In the genomic region with DNA sequence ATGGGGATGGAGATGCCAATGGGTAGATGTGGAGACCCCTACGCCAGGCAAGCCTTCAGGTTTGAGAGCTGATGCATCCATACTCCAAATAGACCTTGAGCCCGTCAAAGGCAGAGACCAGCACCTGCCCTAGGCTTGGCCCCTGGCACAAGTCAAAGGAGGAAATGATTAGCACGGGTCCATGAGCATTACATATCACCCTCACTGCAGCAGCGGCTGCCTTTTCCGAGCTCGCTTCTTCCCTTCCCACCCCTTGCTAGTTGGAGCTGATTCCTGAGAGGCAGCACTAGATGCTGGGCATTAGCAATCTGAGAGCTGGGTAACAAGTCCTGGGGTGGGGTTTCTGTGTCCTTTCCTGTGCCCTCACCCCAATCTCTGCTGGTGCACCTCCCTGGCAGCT, we compare ENCODE assay signal across 19 cellular contexts. TPM values are rescaled to one million over a fixed set of nuclear protein-coding genes. Genes with fewer than 3 reads are reported as not detected.
DNase-seq lines count a peak whose midpoint lies in the region; ATAC-seq and TF ChIP-seq lines count a peak whose summit lies in the region.
"Had no signal": no experiment of that assay in that cellular context is flagged by ENCODE, and none has a peak within 500 bp of the region (broad histone marks: within the 10 kb centered on the region; RNA-seq: fewer than 3 reads in every experiment).

No MANE protein-coding gene starts in this region.

- no peak for TF ChIP-seq EP300 in gastroesophageal sphincter (IDR thresholded peaks at IDR 0.05)
- TF ChIP-seq EP300 in tibial nerve (IDR thresholded peaks at IDR 0.05), result no peak

- no peak for TF ChIP-seq POLR2A in Peyer's patch (IDR thresholded peaks at IDR 0.05)
- TF ChIP-seq POLR2A in gastroesophageal sphincter (IDR thresholded peaks at IDR 0.05), result no peak
- no peak for TF ChIP-seq POLR2A in tibial nerve (IDR thresholded peaks at IDR 0.05)

- H3K4me1 Mint-ChIP-seq in progenitor cell of endocrine pancreas (ENCODE audit: low read depth), result peaks cover 5% of the 10 kb centered on the region
- H3K4me1 Mint-ChIP-seq: activated B cell treated with CpG ODN at 0.5 μM for 24 hours; activated naive CD8-positive, alpha-beta T cell treated with anti-CD3 and anti-CD28 coated beads, Interleukin-2, amount 50 U/mL, for 24 hours; IgD-negative memory B cell had no signal

- DNase-seq in Peyer's patch, result no peak
- DNase-seq in tibial nerve (ENCODE audit: low spot score in 2 of 2), result no peak
- no peak for DNase-seq in progenitor cell of endocrine pancreas (ENCODE audit: low spot score, unreplicated experiment)
- DNase-seq in activated CD4-positive, alpha-beta T cell treated with anti-CD3 and anti-CD28 coated beads for 48 hours, result no peak
- no peak for DNase-seq in amniotic stem cell (lab: John Stamatoyannopoulos, UW)
- DNase-seq: activated B cell treated with CpG ODN at 0.5 μM for 24 hours; activated naive CD8-positive, alpha-beta T cell treated with anti-CD3 and anti-CD28 coated beads, Interleukin-2, amount 50 U/mL, for 24 hours; Calu3; central memory CD4-positive, alpha-beta T cell; effector memory CD8-positive, alpha-beta T cell; MV-4-11; naive thymus-derived CD4-positive, alpha-beta T cell; SHP77 treated with DMSO at 0.1 percent for 48 hours; stimulated activated naive CD4-positive, alpha-beta T cell; T-helper 2 cell had no signal

- WGBS in gastroesophageal sphincter (ENCODE audit: low coverage in 1 of 2), 2 donors, result 20 to 67% methylated on average over 1 of the region's 6 CpGs
- 28 to 50% methylated on average over 6 of the region's 6 CpGs for WGBS in tibial nerve, 2 donors

- H3K36me3 ChIP-seq in Peyer's patch, result no peaks in the 10 kb centered on the region
- no peaks in the 10 kb centered on the region for H3K36me3 ChIP-seq in gastroesophageal sphincter
- no peaks in the 10 kb centered on the region for H3K36me3 ChIP-seq in muscle layer of duodenum (ENCODE audit: control insufficient read depth in 1 of 2, insufficient read depth in 2 of 2, low read length in 2 of 2)
- no peaks in the 10 kb centered on the region for H3K36me3 ChIP-seq in tibial nerve

- no peak overlapping the region for H3K27ac Mint-ChIP-seq in progenitor cell of endocrine pancreas
- H3K27ac Mint-ChIP-seq: activated B cell treated with CpG ODN at 0.5 μM for 24 hours; activated naive CD8-positive, alpha-beta T cell treated with anti-CD3 and anti-CD28 coated beads, Interleukin-2, amount 50 U/mL, for 24 hours; effector memory CD8-positive, alpha-beta T cell; naive thymus-derived CD4-positive, alpha-beta T cell had no signal

- no peaks in the 10 kb centered on the region for H3K27me3 ChIP-seq in Peyer's patch
- no peaks in the 10 kb centered on the region for H3K27me3 ChIP-seq in gastroesophageal sphincter
- H3K27me3 ChIP-seq in muscle layer of duodenum (ENCODE audit: low read depth, low read length), result no peaks in the 10 kb centered on the region
- H3K27me3 ChIP-seq in tibial nerve, result no peaks in the 10 kb centered on the region

- no peak for ATAC-seq in gastroesophageal sphincter
- no peak for ATAC-seq in GM18858 (IDR thresholded peaks at IDR 0.05; ENCODE audit: unreplicated experiment)
- ATAC-seq: activated naive CD8-positive, alpha-beta T cell treated with anti-CD3 and anti-CD28 coated beads, Interleukin-2, amount 50 U/mL, for 24 hours; effector memory CD8-positive, alpha-beta T cell; naive thymus-derived CD4-positive, alpha-beta T cell had no signal

- H3K4me1 ChIP-seq in Peyer's patch (peaks cover 0 to 22% (median 0%) of the 10 kb centered on the region in 4 donors), gastroesophageal sphincter (peaks cover 6 to 57% (median 22%) of the 10 kb centered on the region in 3 donors), muscle layer of duodenum (ENCODE audit: control insufficient read depth in 1 of 2, insufficient read depth in 2 of 2, low read length in 2 of 2) (peaks cover 8 to 20% of the 10 kb centered on the region in 2 donors), tibial nerve (peaks cover 6 to 66% (median 27%) of the 10 kb centered on the region in 4 donors)

- no peaks in the 10 kb centered on the region for H3K27me3 Mint-ChIP-seq in progenitor cell of endocrine pancreas
- H3K27me3 Mint-ChIP-seq: activated B cell treated with CpG ODN at 0.5 μM for 24 hours; activated naive CD8-positive, alpha-beta T cell treated with anti-CD3 and anti-CD28 coated beads, Interleukin-2, amount 50 U/mL, for 24 hours; effector memory CD8-positive, alpha-beta T cell; IgD-negative memory B cell; naive thymus-derived CD4-positive, alpha-beta T cell had no signal

- no peaks in the 10 kb centered on the region for H3K9me3 ChIP-seq in Peyer's patch
- H3K9me3 ChIP-seq in gastroesophageal sphincter, result no peaks in the 10 kb centered on the region
- H3K9me3 ChIP-seq in muscle layer of duodenum (ENCODE audit: control insufficient read depth in 1 of 2, low read length in 2 of 2), result no peaks in the 10 kb centered on the region
- H3K9me3 ChIP-seq in tibial nerve, result no peaks in the 10 kb centered on the region

- no peak overlapping the region for H3K4me3 Mint-ChIP-seq in progenitor cell of endocrine pancreas (ENCODE audit: low read depth)
- H3K4me3 Mint-ChIP-seq: activated B cell treated with CpG ODN at 0.5 μM for 24 hours; activated naive CD8-positive, alpha-beta T cell treated with anti-CD3 and anti-CD28 coated beads, Interleukin-2, amount 50 U/mL, for 24 hours; effector memory CD8-positive, alpha-beta T cell; IgD-negative memory B cell; naive thymus-derived CD4-positive, alpha-beta T cell had no signal

- H3K27ac ChIP-seq in Peyer's patch (peak overlapping the region in 3 of 4 donors; percentile 2 to 26 (median 25)), gastroesophageal sphincter (peak overlapping the region; percentile 14 to 83 (median 77)), muscle layer of duodenum (ENCODE audit: low read length) (peak overlapping the region; percentile 19), tibial nerve (peak overlapping the region; percentile 70 to 88 (median 79))

- no peak for TF ChIP-seq CTCF in Peyer's patch (IDR thresholded peaks at IDR 0.05)
- TF ChIP-seq CTCF in gastroesophageal sphincter (IDR thresholded peaks at IDR 0.05), result no peak
- TF ChIP-seq CTCF in tibial nerve (IDR thresholded peaks at IDR 0.05), result no peak
- no peak for TF ChIP-seq CTCF in progenitor cell of endocrine pancreas (IDR thresholded peaks at IDR 0.05; ENCODE audit: unreplicated experiment)

- no peak overlapping the region for H3K4me3 ChIP-seq in Peyer's patch
- H3K4me3 ChIP-seq in gastroesophageal sphincter, result no peak overlapping the region
- H3K4me3 ChIP-seq in muscle layer of duodenum (ENCODE audit: low read depth in 1 of 2, low read length in 2 of 2), result no peak overlapping the region
- no peak overlapping the region for H3K4me3 ChIP-seq in tibial nerve

- peaks cover 20% of the 10 kb centered on the region for H3K36me3 Mint-ChIP-seq in progenitor cell of endocrine pancreas (ENCODE audit: insufficient read depth)

- no peaks in the 10 kb centered on the region for H3K9me3 Mint-ChIP-seq in progenitor cell of endocrine pancreas (ENCODE audit: low read depth)
- H3K9me3 Mint-ChIP-seq: activated B cell treated with CpG ODN at 0.5 μM for 24 hours; effector memory CD8-positive, alpha-beta T cell had no signal

RNA-seq across cellular contexts. Expression of a gene that starts 3.2 kb away (rescaled TPM):
- total RNA-seq in Peyer's patch, result 10 to 100 TPM in 3 of 4 donors, not detected in 1; 17.9 to 28.5 (median 26.4) TPM
- total RNA-seq in gastroesophageal sphincter, result 1 to 10 TPM; 5.4 to 5.9 (median 5.5) TPM
- 10 to 100 TPM in 3 of 4 donors, 1 to 10 TPM in 1; 2.1 to 18.9 (median 12.4) TPM for total RNA-seq in tibial nerve
- 17.6 and 27.0 TPM in 2 replicates for total RNA-seq in progenitor cell of endocrine pancreas

Comparison
In these comparisons a context has a peak if more than half of its experiments do, and no peak if none do; other contexts are left out.
1. H3K27ac ChIP-seq: peak in every context shown above with its lines; median percentile 79 in tibial nerve; 77 in gastroesophageal sphincter; 25 in Peyer's patch; 19 in muscle layer of duodenum.